9 cellular contexts compared by ENCODE assay signal in the genomic region with DNA sequence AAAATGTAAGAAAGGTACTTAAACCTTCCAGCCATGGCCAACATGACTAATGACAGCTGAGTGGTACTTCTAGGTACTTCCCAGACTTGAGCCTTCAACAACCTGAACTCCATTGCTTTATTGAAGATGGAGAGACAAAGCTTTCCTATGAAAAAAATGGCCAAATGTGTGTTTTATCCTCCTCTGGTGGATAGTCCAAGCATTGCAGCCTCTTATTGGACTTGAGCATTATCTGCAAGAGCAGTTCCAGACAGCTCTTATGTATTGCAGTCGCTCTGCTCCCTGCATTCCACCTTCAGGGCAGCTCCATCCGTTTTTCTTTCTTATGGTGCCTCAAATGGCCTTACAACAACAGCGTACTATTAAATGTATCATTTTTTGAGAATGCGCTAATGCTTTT.
DNase-seq lines count a peak whose midpoint lies in the region; ATAC-seq, FAIRE-seq and TF ChIP-seq lines count a peak whose summit lies in the region.
"Had no signal": no experiment of that assay in that cellular context is flagged by ENCODE, and none has a peak within 500 bp of the region (broad histone marks: within the 10 kb centered on the region; RNA-seq: fewer than 3 reads in every experiment).

No MANE protein-coding gene starts in this region.

- 55 to 63% (median 55%) methylated on average over 4 of the region's 4 CpGs for WGBS in small intestine, 3 donors

- no peak overlapping the region for H3K4me3 ChIP-seq in small intestine (ENCODE audit: low read depth in 1 of 2, low read length in 2 of 2)

- DNase-seq in A172 (ENCODE audit: low spot score) (peak; percentile 34), NCI-H82 treated with DMSO at 0.1 percent for 48 hours (lab: John Stamatoyannopoulos, UW; ENCODE audit: unreplicated experiment) (peak; percentile 45), fibroblast of gingiva (ENCODE audit: low read depth) (peak; percentile 9), small intestine (peak; percentile 2), GOT3 (lab: John Stamatoyannopoulos, UW) (no peak)
- DNase-seq in activated naive CD4-positive, alpha-beta T cell treated with Interleukin-2 at 50 U/mL for 16 hours: no peak

- H3K4me1 ChIP-seq in small intestine (ENCODE audit: control insufficient read depth in 2 of 2, insufficient read depth in 1 of 2, low read depth in 1 of 2, low read length in 1 of 2): no peaks in the 10 kb centered on the region

- no peak for FAIRE-seq in small intestine (lab: Jason Lieb, UNC)
- FAIRE-seq: colon had no signal

- H3K27ac ChIP-seq in small intestine (ENCODE audit: low read depth in 1 of 2, low read length in 1 of 2): no peak overlapping the region

- H3K27me3 ChIP-seq in small intestine (ENCODE audit: control insufficient read depth in 2 of 2, insufficient read depth in 2 of 2, low read length in 2 of 2): no peaks in the 10 kb centered on the region

- peak; percentile 75 for ATAC-seq in GM18505 (IDR thresholded peaks at IDR 0.05; ENCODE audit: unreplicated experiment)
- ATAC-seq in HG03342 (IDR thresholded peaks at IDR 0.05; ENCODE audit: unreplicated experiment): peak; percentile 82

- H3K9me3 ChIP-seq in small intestine (ENCODE audit: control insufficient read depth, low read depth): no peaks in the 10 kb centered on the region

- no peaks in the 10 kb centered on the region for H3K36me3 ChIP-seq in small intestine (ENCODE audit: control insufficient read depth in 2 of 2, insufficient read depth in 2 of 2, low read length in 2 of 2)

- no peak for TF ChIP-seq POLR2A in GM18505 (IDR thresholded peaks at IDR 0.05; ENCODE audit: borderline replicate concordance, extremely low read depth, insufficient read depth, insufficient read length)

Comparison
In these comparisons a context has a peak if more than half of its experiments do, and no peak if none do; other contexts are left out.
1. DNase-seq: peak in A172 (single experiment), NCI-H82 treated with DMSO at 0.1 percent for 48 hours (single experiment), fibroblast of gingiva (single experiment) and small intestine (single experiment); none in activated naive CD4-positive, alpha-beta T cell treated with Interleukin-2 at 50 U/mL for 16 hours (single experiment) and GOT3 (single experiment).